Comparison of ENCODE assay signal across 24 cellular contexts in the genomic region with DNA sequence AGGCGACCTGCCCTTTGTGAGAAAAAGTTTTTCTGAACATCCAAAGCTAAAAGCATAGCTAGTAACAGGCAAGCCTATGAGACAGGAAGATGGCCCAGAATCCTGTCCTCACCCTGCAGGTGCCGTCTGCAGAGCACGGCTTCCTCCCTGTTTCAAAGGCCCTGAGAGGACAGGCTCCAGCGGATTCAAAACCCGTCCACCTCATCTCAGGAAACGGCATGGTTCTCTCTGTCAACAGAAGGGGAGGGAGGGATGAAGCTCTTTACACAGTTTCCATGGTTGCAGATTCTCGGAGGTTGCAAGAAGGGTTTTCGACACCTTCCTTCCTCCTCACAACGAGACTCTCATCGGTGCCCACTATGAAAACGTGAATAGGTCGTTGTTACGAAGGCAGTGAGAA. TPM values are rescaled to one million over a fixed set of nuclear protein-coding genes. Genes with fewer than 3 reads are reported as not detected.
DNase-seq lines count a peak whose midpoint lies in the region; ATAC-seq and TF ChIP-seq lines count a peak whose summit lies in the region.
"Had no signal": no experiment of that assay in that cellular context is flagged by ENCODE, and none has a peak within 500 bp of the region (broad histone marks: within the 10 kb centered on the region; RNA-seq: fewer than 3 reads in every experiment).

No MANE protein-coding gene starts in this region.

- peaks cover 19% of the 10 kb centered on the region for H3K27me3 Mint-ChIP-seq in activated CD8-positive, alpha-beta T cell treated with anti-CD3 and anti-CD28 coated beads, Interleukin-2, amount 10 ng/mL, durations not matched to agents 7 days and 5 days (ENCODE audit: low read depth)

- H3K27ac ChIP-seq in KOPT-K1 (ENCODE audit: low read depth, low read length, poor library complexity, severe bottlenecking), result peak overlapping the region; percentile 38
- H3K27ac ChIP-seq in spleen, result peak overlapping the region in 5 of 8 donors; percentile 15 to 67 (median 62)
- H3K27ac ChIP-seq: RWPE1, vagina had no signal

- CTCF ChIA-PET in activated CD8-positive, alpha-beta T cell treated with anti-CD3 and anti-CD28 coated beads, Interleukin-2, amount 10 ng/mL, durations not matched to agents 7 days and 5 days (lab: Charles Lee), result no interaction called here

- TF ChIP-seq POLR2A in spleen (IDR thresholded peaks at IDR 0.05), result no peak

- 44 to 79% (median 65%) methylated on average over 8 to 13 of the region's 13 CpGs for WGBS in spleen, 5 donors

- peaks cover 11 to 48% (median 15%) of the 10 kb centered on the region in 6 donors for H3K4me1 ChIP-seq in spleen

- peaks cover 19% of the 10 kb centered on the region for H3K4me1 Mint-ChIP-seq in activated CD8-positive, alpha-beta T cell treated with anti-CD3 and anti-CD28 coated beads, Interleukin-2, amount 10 ng/mL, durations not matched to agents 7 days and 5 days (ENCODE audit: low read depth)

- ATAC-seq in activated naive CD4-positive, alpha-beta T cell treated with anti-CD3 and anti-CD28 coated beads, Interleukin-2, amount 50 U/mL, for 72 hours, result peak; percentile 33 to 75
- ATAC-seq in activated CD8-positive, alpha-beta T cell treated with anti-CD3 and anti-CD28 coated beads, Interleukin-2, amount 10 ng/mL, durations not matched to agents 7 days and 5 days, result peak; percentile 42
- ATAC-seq: activated CD4-positive, CD25-positive, alpha-beta regulatory T cell treated with anti-CD3 and anti-CD28 coated beads, Interleukin-2, amount 50 U/mL, for 24 hours; left ventricle myocardium superior; SK-N-SH treated with all-trans-retinoic acid at 6 μM for 48 hours had no signal

- no peak overlapping the region for H3K4me3 ChIP-seq in spleen
- H3K4me3 ChIP-seq: vagina had no signal

- no peaks in the 10 kb centered on the region for H3K9me3 Mint-ChIP-seq in activated naive CD4-positive, alpha-beta T cell treated with anti-CD3 and anti-CD28 coated beads, Interleukin-2, amount 50 U/mL, for 72 hours
- no peaks in the 10 kb centered on the region for H3K9me3 Mint-ChIP-seq in activated CD8-positive, alpha-beta T cell treated with anti-CD3 and anti-CD28 coated beads, Interleukin-2, amount 10 ng/mL, durations not matched to agents 7 days and 5 days (ENCODE audit: insufficient read depth)
- H3K9me3 Mint-ChIP-seq: activated naive CD4-positive, alpha-beta T cell treated with anti-CD3 and anti-CD28 coated beads, Interleukin-2, amount 50 U/mL, for 24 hours; H9; nephron progenitor cell had no signal

- no peak overlapping the region for H3K4me3 Mint-ChIP-seq in activated CD8-positive, alpha-beta T cell treated with anti-CD3 and anti-CD28 coated beads, Interleukin-2, amount 10 ng/mL, durations not matched to agents 7 days and 5 days
- H3K4me3 Mint-ChIP-seq: activated naive CD4-positive, alpha-beta T cell treated with anti-CD3 and anti-CD28 coated beads, Interleukin-2, amount 50 U/mL, for 24 hours; CD14-positive monocyte; H9; immature natural killer cell; nephron progenitor cell had no signal

- H3K27me3 ChIP-seq in spleen (replicated peaks in 1 of 7), result peaks cover 0 to 30% (median 17%) of the 10 kb centered on the region in 7 donors
- H3K27me3 ChIP-seq: vagina had no signal

- no peaks in the 10 kb centered on the region for H3K36me3 Mint-ChIP-seq in activated naive CD4-positive, alpha-beta T cell treated with anti-CD3 and anti-CD28 coated beads, Interleukin-2, amount 50 U/mL, for 72 hours
- H3K36me3 Mint-ChIP-seq in activated CD8-positive, alpha-beta T cell treated with anti-CD3 and anti-CD28 coated beads, Interleukin-2, amount 10 ng/mL, durations not matched to agents 7 days and 5 days (ENCODE audit: low read depth), result no peaks in the 10 kb centered on the region
- H3K36me3 Mint-ChIP-seq: activated naive CD4-positive, alpha-beta T cell treated with anti-CD3 and anti-CD28 coated beads, Interleukin-2, amount 50 U/mL, for 24 hours; CD14-positive monocyte; immature natural killer cell had no signal

- no peak for TF ChIP-seq CTCF in spleen (IDR thresholded peaks at IDR 0.05 in 8 of 11, conservative IDR thresholded peaks at IDR 0.05 in 3 of 11)

- intact Hi-C loops in spleen (cut with DNase I; ENCODE audit: low total_unique reads), result no loop called here

- POLR2A ChIA-PET in activated CD8-positive, alpha-beta T cell treated with anti-CD3 and anti-CD28 coated beads, Interleukin-2, amount 10 ng/mL, durations not matched to agents 7 days and 5 days (lab: Charles Lee), result no interaction called here

- H3K9me3 ChIP-seq in KOPT-K1 (ENCODE audit: insufficient read depth, low read length, poor library complexity, severe bottlenecking), result no peaks in the 10 kb centered on the region
- H3K9me3 ChIP-seq in spleen, result no peaks in the 10 kb centered on the region
- H3K9me3 ChIP-seq: vagina had no signal

- H3K36me3 ChIP-seq in KOPT-K1 (ENCODE audit: insufficient read depth, low read length) (peaks cover 15% of the 10 kb centered on the region), spleen (no peaks in the 10 kb centered on the region)
- H3K36me3 ChIP-seq: vagina had no signal

- no peak for DNase-seq in activated naive CD4-positive, alpha-beta T cell treated with anti-CD3 and anti-CD28 coated beads, Interleukin-2, amount 50 U/mL, for 72 hours (ENCODE audit: low spot score in 2 of 2)
- no peak for DNase-seq in activated naive CD4-positive, alpha-beta T cell treated with Interleukin-2 at 50 U/mL for 16 hours
- DNase-seq in activated CD8-positive, alpha-beta T cell treated with anti-CD3 and anti-CD28 coated beads, Interleukin-2, amount 10 ng/mL, durations not matched to agents 7 days and 5 days, result peak; percentile 51
- DNase-seq in spleen (peak; percentile 57), NCI-H2081 treated with DMSO at 0.1 percent for 48 hours (lab: John Stamatoyannopoulos, UW) (no peak), NCI-H1048 (lab: John Stamatoyannopoulos, UW) (no peak), NK-92 (lab: John Stamatoyannopoulos, UW; ENCODE audit: unreplicated experiment) (no peak)
- DNase-seq: DMS153, erythroblast, foreskin fibroblast, GDM1, H9, immature natural killer cell, NCI-H510A, nephron progenitor cell had no signal

- H3K27ac Mint-ChIP-seq in activated naive CD4-positive, alpha-beta T cell treated with anti-CD3 and anti-CD28 coated beads, Interleukin-2, amount 50 U/mL, for 72 hours, result peak overlapping the region in 1 of 2 donors; percentile 44
- H3K27ac Mint-ChIP-seq in activated CD8-positive, alpha-beta T cell treated with anti-CD3 and anti-CD28 coated beads, Interleukin-2, amount 10 ng/mL, durations not matched to agents 7 days and 5 days, result peak overlapping the region; percentile 73
- H3K27ac Mint-ChIP-seq: CD14-positive monocyte, H9, immature natural killer cell, nephron progenitor cell, progenitor cell of endocrine pancreas had no signal

RNA-seq across cellular contexts. Expression of a gene that starts 8.3 kb away (rescaled TPM):
- 10 to 100 TPM; 23.9 to 37.8 TPM for total RNA-seq in activated naive CD4-positive, alpha-beta T cell treated with anti-CD3 and anti-CD28 coated beads, Interleukin-2, amount 50 U/mL, for 72 hours
- total RNA-seq in activated CD8-positive, alpha-beta T cell treated with anti-CD3 and anti-CD28 coated beads, Interleukin-2, amount 10 ng/mL, durations not matched to agents 7 days and 5 days, result 10 to 100 TPM; 41.8 to 44.6 TPM
- 10 to 100 TPM; 12.6 to 34.2 (median 24.4) TPM for total RNA-seq in spleen
- polyA plus RNA-seq in spleen, result 10 to 100 TPM; 27.0 to 62.2 (median 45.8) TPM

RNA-seq across cellular contexts. Expression of a gene that starts 59.8 kb away (rescaled TPM):
- 10 to 100 TPM; 57.1 to 61.6 TPM for total RNA-seq in activated naive CD4-positive, alpha-beta T cell treated with anti-CD3 and anti-CD28 coated beads, Interleukin-2, amount 50 U/mL, for 72 hours
- 10 to 100 TPM; 55.7 to 59.9 TPM for total RNA-seq in activated CD8-positive, alpha-beta T cell treated with anti-CD3 and anti-CD28 coated beads, Interleukin-2, amount 10 ng/mL, durations not matched to agents 7 days and 5 days
- 10 to 100 TPM; 25.4 to 50.4 (median 37.6) TPM for total RNA-seq in spleen
- 10 to 100 TPM; 43.8 to 69.4 (median 43.9) TPM for polyA plus RNA-seq in spleen

Comparison
In these comparisons a context has a peak if more than half of its experiments do, and no peak if none do; other contexts are left out.
1. DNase-seq: peak in activated CD8-positive, alpha-beta T cell treated with anti-CD3 and anti-CD28 coated beads, Interleukin-2, amount 10 ng/mL, durations not matched to agents 7 days and 5 days (single experiment) and spleen (single experiment); none in activated naive CD4-positive, alpha-beta T cell treated with anti-CD3 and anti-CD28 coated beads, Interleukin-2, amount 50 U/mL, for 72 hours (0 of 2), activated naive CD4-positive, alpha-beta T cell treated with Interleukin-2 at 50 U/mL for 16 hours (single experiment), NCI-H2081 treated with DMSO at 0.1 percent for 48 hours (single experiment), NCI-H1048 (single experiment) and NK-92 (single experiment).